10 cellular contexts compared by ENCODE assay signal in genomic region chr12:27861428-27862167, GRCh38.
A peak's percentile ranks its signal among the peaks of the same experiment; 100 is the strongest.
DNase-seq lines count a peak whose midpoint lies in the region; ATAC-seq and TF ChIP-seq lines count a peak whose summit lies in the region.
"Had no signal": no experiment of that assay in that cellular context is flagged by ENCODE, and none has a peak within 500 bp of the region (broad histone marks: within the 10 kb centered on the region; RNA-seq: fewer than 3 reads in every experiment).

No MANE protein-coding gene starts in this region.

- TF ChIP-seq CTCF in glutamatergic neuron (IDR thresholded peaks at IDR 0.05; ENCODE audit: partially characterized antibody, unreplicated experiment), result no peak

- H3K27me3 Mint-ChIP-seq in glutamatergic neuron (ENCODE audit: unreplicated experiment), result no peaks in the 10 kb centered on the region

- DNase-seq in fibroblast of gingiva (ENCODE audit: low read depth), result peak; percentile 54
- DNase-seq in KBM-7, result no peak
- no peak for DNase-seq in retina
- DNase-seq in glutamatergic neuron, result no peak
- no peak for DNase-seq in NCI-H1105 (lab: John Stamatoyannopoulos, UW)
- DNase-seq: activated effector memory CD4-positive, alpha-beta T cell treated with anti-CD3 and anti-CD28 coated beads, Interleukin-2, amount 50 U/mL, for 16 hours had no signal

- ATAC-seq in GM19395 (IDR thresholded peaks at IDR 0.05; ENCODE audit: unreplicated experiment) (peak; percentile 67), HG03354 (IDR thresholded peaks at IDR 0.05; ENCODE audit: poor library complexity, severe bottlenecking, unreplicated experiment) (peak; percentile 85)

- no peak overlapping the region for H3K27ac ChIP-seq in ACC112 (ENCODE audit: low read depth, low read length)
- H3K27ac ChIP-seq: BLaER1 treated with 17β-estradiol and CSF1 and Interleukin-3, amounts not matched to agents 10 nM and 100 nM had no signal

- peaks cover 23% of the 10 kb centered on the region for H3K4me1 ChIP-seq in ACC112 (ENCODE audit: control insufficient read depth, insufficient read depth, low read length, unreplicated experiment)

- peak overlapping the region; percentile 0 for H2AFZ ChIP-seq in ACC112 (ENCODE audit: low read length, unreplicated experiment)

- no peaks in the 10 kb centered on the region for H3K79me2 ChIP-seq in ACC112 (ENCODE audit: control insufficient read depth, insufficient read depth, low read length, unreplicated experiment)

- H3K36me3 ChIP-seq in ACC112 (ENCODE audit: insufficient read depth, low read length), result no peaks in the 10 kb centered on the region
- H3K36me3 ChIP-seq: BLaER1 treated with 17β-estradiol and CSF1 and Interleukin-3, amounts not matched to agents 10 nM and 100 nM had no signal

- H3K9me3 Mint-ChIP-seq in glutamatergic neuron (ENCODE audit: unreplicated experiment), result no peaks in the 10 kb centered on the region

- no peaks in the 10 kb centered on the region for H3K36me3 Mint-ChIP-seq in glutamatergic neuron (ENCODE audit: unreplicated experiment)

- H3K4me3 ChIP-seq in ACC112 (ENCODE audit: low read depth, low read length), result no peak overlapping the region
- H3K4me3 ChIP-seq: BLaER1 treated with 17β-estradiol and CSF1 and Interleukin-3, amounts not matched to agents 10 nM and 100 nM had no signal

- no peaks in the 10 kb centered on the region for H3K27me3 ChIP-seq in ACC112 (ENCODE audit: insufficient read depth, low read length)
- H3K27me3 ChIP-seq: BLaER1 treated with 17β-estradiol and CSF1 and Interleukin-3, amounts not matched to agents 10 nM and 100 nM had no signal

- no peak overlapping the region for H3K27ac Mint-ChIP-seq in glutamatergic neuron (ENCODE audit: unreplicated experiment)

- H3K4me1 Mint-ChIP-seq in glutamatergic neuron (ENCODE audit: low read depth, unreplicated experiment), result no peaks in the 10 kb centered on the region

- in situ Hi-C loops in KBM-7 (cut with MboI; ENCODE audit: low pct_unique_long_range_greater_than_20kb, low sequenced_read_pairs), result no loop called here

- no peak overlapping the region for H3K4me3 Mint-ChIP-seq in glutamatergic neuron (ENCODE audit: unreplicated experiment)
